In genomic region chr6:3771407-3772011, GRCh38 we compare ENCODE assay signal across 1 cellular context.
TF ChIP-seq lines count a peak whose summit lies in the region.

No MANE protein-coding gene starts in this region.

TF ChIP-seq in H1, 55 proteins besides CTCF, POLR2A, EP300 and RAD21:
- TF ChIP-seq POLR2AphosphoS5 (IDR thresholded peaks at IDR 0.05; ENCODE audit: low read depth, low read length) (no peak), ZNF274 (IDR thresholded peaks at IDR 0.05; ENCODE audit: borderline replicate concordance, extremely low read depth, low read length) (no peak), TEAD4 (IDR thresholded peaks at IDR 0.05; ENCODE audit: low read depth, low read length) (no peak), KDM5A (IDR thresholded peaks at IDR 0.05; ENCODE audit: low read length) (no peak), GABPA (IDR thresholded peaks at IDR 0.05; ENCODE audit: borderline replicate concordance, insufficient read depth, low read length) (no peak), EGR1 (IDR thresholded peaks at IDR 0.05; ENCODE audit: borderline replicate concordance, low read depth, low read length) (no peak), BCL11A (IDR thresholded peaks at IDR 0.05; ENCODE audit: low read depth in 2 of 2, low read length in 2 of 2) (no peak)
